Comparison of ENCODE assay signal across 23 cellular contexts in genomic region chr11:72100009-72100408, GRCh38. TPM values are rescaled to one million over a fixed set of nuclear protein-coding genes. Genes with fewer than 3 reads are reported as not detected.
DNase-seq lines count a peak whose midpoint lies in the region; ATAC-seq and TF ChIP-seq lines count a peak whose summit lies in the region.
"Had no signal": no experiment of that assay in that cellular context is flagged by ENCODE, and none has a peak within 500 bp of the region (broad histone marks: within the 10 kb centered on the region; RNA-seq: fewer than 3 reads in every experiment).

No MANE protein-coding gene starts in this region.

- H3K4me1 ChIP-seq in OCI-LY7 (ENCODE audit: insufficient read depth, low read length, poor library complexity, severe bottlenecking), result peaks cover 25% of the 10 kb centered on the region
- H3K4me1 ChIP-seq in esophagus squamous epithelium, result peaks cover 27 to 50% (median 36%) of the 10 kb centered on the region in 3 donors

- no peaks in the 10 kb centered on the region for H3K9me2 ChIP-seq in OCI-LY7 (ENCODE audit: insufficient read depth, low read length)

- ATAC-seq in HG03521 (IDR thresholded peaks at IDR 0.05; ENCODE audit: unreplicated experiment) (no peak), HG02870 (IDR thresholded peaks at IDR 0.05; ENCODE audit: unreplicated experiment) (no peak)
- ATAC-seq: left ventricle myocardium superior had no signal

- no peak for TF ChIP-seq POLR2A in esophagus squamous epithelium (IDR thresholded peaks at IDR 0.05)

- CTCF ChIA-PET in OCI-LY7 (lab: Charles Lee; ENCODE audit: unreplicated experiment), result no interaction called here

- H3K36me3 ChIP-seq in OCI-LY7 (ENCODE audit: insufficient read depth, low read length) (peaks cover 55% of the 10 kb centered on the region), esophagus squamous epithelium (peaks cover 19 to 51% (median 22%) of the 10 kb centered on the region in 3 donors)

- no peaks in the 10 kb centered on the region for H3K9me3 Mint-ChIP-seq in T-helper 2 cell treated with Interferon-gamma antibody and Interleukin-4, amounts not matched to agents 5 μg/mL and 100 μg/mL, for 36 hours
- H3K9me3 Mint-ChIP-seq: CD4-positive, alpha-beta T cell; central memory CD8-positive, alpha-beta T cell had no signal

- no peak for DNase-seq in T-helper 2 cell treated with Interferon-gamma antibody and Interleukin-4, amounts not matched to agents 5 μg/mL and 100 μg/mL, for 36 hours (ENCODE audit: low spot score)
- DNase-seq in T-helper 2 cell (no peak), OCI-LY7 (ENCODE audit: low spot score) (no peak), esophagus squamous epithelium (lab: John Stamatoyannopoulos, UW) (no peak), NCI-H2227 treated with DMSO at 0.1 percent for 48 hours (lab: John Stamatoyannopoulos, UW) (no peak)
- DNase-seq: 8988T; activated CD4-positive, CD25-positive, alpha-beta regulatory T cell; activated CD8-positive, alpha-beta memory T cell treated with anti-CD3 and anti-CD28 coated beads, Interleukin-2, amount 50 U/mL, for 48 hours; CD4-positive, alpha-beta T cell; endodermal cell; foreskin melanocyte; left ventricle myocardium superior; NCI-H2107; NCI-H82; stimulated activated CD4-positive, alpha-beta T cell treated with anti-CD3 and anti-CD28 coated beads, Interleukin-1b, Interleukin-23, amount 100 ng/mL, for 48 hours; T-helper 1 cell; tibial artery had no signal

- H3K27me3 Mint-ChIP-seq in T-helper 2 cell treated with Interferon-gamma antibody and Interleukin-4, amounts not matched to agents 5 μg/mL and 100 μg/mL, for 36 hours (ENCODE audit: low read depth), result no peaks in the 10 kb centered on the region
- H3K27me3 Mint-ChIP-seq: CD4-positive, alpha-beta T cell; central memory CD8-positive, alpha-beta T cell had no signal

- intact Hi-C loops in OCI-LY7 (cut with micrococcal nuclease; ENCODE audit: unreplicated experiment), result no loop called here
- intact Hi-C loops in esophagus squamous epithelium (cut with DNase I), result no loop called here

- POLR2A ChIA-PET in OCI-LY7 (lab: Charles Lee), result interaction anchor here (0.5 to 1.2 kb wide), 3 partner anchors 18 to 25 kb away, joined by 3 to 6 read pairs (median 5); no protein-coding TSS in a partner anchor

- no peak overlapping the region for H3K4me3 ChIP-seq in OCI-LY7 (ENCODE audit: low read depth, low read length, poor library complexity, severe bottlenecking)
- H3K4me3 ChIP-seq in esophagus squamous epithelium, result no peak overlapping the region
- no peak overlapping the region for H3K4me3 ChIP-seq in skin epidermis
- H3K4me3 ChIP-seq: GM23248, tibial artery had no signal

- H3K4me3 Mint-ChIP-seq in T-helper 2 cell treated with Interferon-gamma antibody and Interleukin-4, amounts not matched to agents 5 μg/mL and 100 μg/mL, for 36 hours, result no peak overlapping the region
- H3K4me3 Mint-ChIP-seq: central memory CD8-positive, alpha-beta T cell; endodermal cell had no signal

- no TSS peak for BruUV-seq in OCI-LY7 (replicated peaks; lab: Mats Ljungman, UMichigan)

- no peaks in the 10 kb centered on the region for H4K20me1 ChIP-seq in OCI-LY7 (ENCODE audit: insufficient read depth, low read length)

- peaks cover 34% of the 10 kb centered on the region for H3K4me1 Mint-ChIP-seq in T-helper 2 cell treated with Interferon-gamma antibody and Interleukin-4, amounts not matched to agents 5 μg/mL and 100 μg/mL, for 36 hours (ENCODE audit: low read depth)

- peaks cover 27% of the 10 kb centered on the region for H3K79me2 ChIP-seq in OCI-LY7 (ENCODE audit: insufficient read depth, low read depth, low read length)

- WGBS in esophagus squamous epithelium, 2 donors, result 64 to 75% methylated on average over 3 of the region's 3 CpGs

- peak overlapping the region; percentile 65 for H3K27ac Mint-ChIP-seq in T-helper 2 cell treated with Interferon-gamma antibody and Interleukin-4, amounts not matched to agents 5 μg/mL and 100 μg/mL, for 36 hours

- TF ChIP-seq CTCF in OCI-LY7 (conservative IDR thresholded peaks at IDR 0.05; ENCODE audit: low read length) (no peak), esophagus squamous epithelium (IDR thresholded peaks at IDR 0.05) (no peak)

- no peaks in the 10 kb centered on the region for H3K27me3 ChIP-seq in esophagus squamous epithelium
- H3K27me3 ChIP-seq: tibial artery had no signal

- H3K27ac ChIP-seq in OCI-LY7 (ENCODE audit: low read depth, low read length, poor library complexity, severe bottlenecking), result no peak overlapping the region
- H3K27ac ChIP-seq in esophagus squamous epithelium, result peak overlapping the region; percentile 26 to 94 (median 66)
- peak overlapping the region in 12 of 21 experiments; percentile 7 to 98 (median 38) for H3K27ac ChIP-seq in skin epidermis
- H3K27ac ChIP-seq: GM23248, tibial artery had no signal

- H2AFZ ChIP-seq in OCI-LY7 (ENCODE audit: low read length), result no peak overlapping the region
- H2AFZ ChIP-seq: GM23248 had no signal

- H3K4me2 ChIP-seq in OCI-LY7 (ENCODE audit: low read length), result peak overlapping the region; percentile 80; the same call in 1 of the 2 replicates

- peaks cover 35% of the 10 kb centered on the region for H3K36me3 Mint-ChIP-seq in T-helper 2 cell treated with Interferon-gamma antibody and Interleukin-4, amounts not matched to agents 5 μg/mL and 100 μg/mL, for 36 hours (ENCODE audit: low read depth)

- H3K9me3 ChIP-seq in OCI-LY7 (ENCODE audit: low read length) (no peaks in the 10 kb centered on the region), esophagus squamous epithelium (no peaks in the 10 kb centered on the region)
- H3K9me3 ChIP-seq: tibial artery had no signal

RNA-seq across cellular contexts. Expression of gene LAMTOR1, which starts 3.1 kb away (rescaled TPM):
- 50.7 and 64.1 TPM in 2 replicates for total RNA-seq in OCI-LY7 (2014; rRNA removed; shearing (Covaris generic))
- 58.6 and 61.8 TPM in 2 replicates for total RNA-seq in OCI-LY7 (2022)
- total RNA-seq in esophagus squamous epithelium, result 10 to 100 TPM; 80.1 to 99.1 (median 97.7) TPM

RNA-seq across cellular contexts. Expression of gene TOMT, which starts 5.7 kb away (rescaled TPM):
- total RNA-seq in OCI-LY7 (2014; rRNA removed; shearing (Covaris generic)), result not detected in 2 replicates
- total RNA-seq in OCI-LY7 (2022) (not detected in 2 replicates), esophagus squamous epithelium (not detected)
- total RNA-seq: CD4-positive, alpha-beta T cell; Daoy; endodermal cell; GM23248; left ventricle myocardium superior had no signal

RNA-seq across cellular contexts. Expression of gene ANAPC15, which starts 12.5 kb away (rescaled TPM):
- 48.2 and 77.7 TPM in 2 replicates for total RNA-seq in OCI-LY7 (2014; rRNA removed; shearing (Covaris generic))
- total RNA-seq in OCI-LY7 (2022), result 61.2 and 62.4 TPM in 2 replicates
- total RNA-seq in esophagus squamous epithelium, result 10 to 100 TPM; 17.7 to 35.3 (median 23.5) TPM

RNA-seq across cellular contexts. Expression of gene LRRC51, which starts 19.4 kb away (rescaled TPM):
- 15.3 and 21.1 TPM in 2 replicates for total RNA-seq in OCI-LY7 (2014; rRNA removed; shearing (Covaris generic))
- total RNA-seq in OCI-LY7 (2022) (9.9 and 10.8 TPM in 2 replicates), esophagus squamous epithelium (1 to 10 TPM; 2.1 to 4.2 (median 3.2) TPM)

RNA-seq across cellular contexts. Expression of gene NUMA1, which starts 19.7 kb away (rescaled TPM):
- total RNA-seq in OCI-LY7 (2014; rRNA removed; shearing (Covaris generic)), result 159 and 160 TPM in 2 replicates
- total RNA-seq in OCI-LY7 (2022), result 148 and 172 TPM in 2 replicates
- 100 to 1,000 TPM; 142 to 237 (median 177) TPM for total RNA-seq in esophagus squamous epithelium
